Comparison of ENCODE assay signal across 10 cellular contexts in genomic region chr4:8472689-8473197, GRCh38. TPM values are rescaled to one million over a fixed set of nuclear protein-coding genes. Genes with fewer than 3 reads are reported as not detected.
DNase-seq lines count a peak whose midpoint lies in the region; ATAC-seq and TF ChIP-seq lines count a peak whose summit lies in the region.
"Had no signal": no experiment of that assay in that cellular context is flagged by ENCODE, and none has a peak within 500 bp of the region (broad histone marks: within the 10 kb centered on the region; RNA-seq: fewer than 3 reads in every experiment).

No MANE protein-coding gene starts in this region.

- TF ChIP-seq POLR2A in esophagus muscularis mucosa (IDR thresholded peaks at IDR 0.05; ENCODE audit: low read depth): no peak
- no peak for TF ChIP-seq POLR2A in vagina (IDR thresholded peaks at IDR 0.05)

- H3K36me3 ChIP-seq in esophagus muscularis mucosa: peaks cover 25 to 66% (median 57%) of the 10 kb centered on the region in 4 donors
- peaks cover 0 to 9% of the 10 kb centered on the region in 2 donors for H3K36me3 ChIP-seq in vagina

- TF ChIP-seq EP300 in esophagus muscularis mucosa (IDR thresholded peaks at IDR 0.05): no peak

- intact Hi-C loops in Right ventricle myocardium inferior (cut with DNase I): no loop called here
- intact Hi-C loops in cardiac septum (cut with DNase I): no loop called here
- intact Hi-C loops in esophagus muscularis mucosa (cut with DNase I): no loop called here
- intact Hi-C loops in vagina (cut with DNase I): no loop called here

- H3K27me3 Mint-ChIP-seq in activated T-helper 17 cell treated with anti-CD3 and anti-CD28 coated beads, Interleukin-2, amount 50 U/mL, for 72 hours: no peaks in the 10 kb centered on the region
- H3K27me3 Mint-ChIP-seq: activated naive CD8-positive, alpha-beta T cell treated with anti-CD3 and anti-CD28 coated beads, Interleukin-2, amount 50 U/mL, for 24 hours had no signal

- H3K4me3 ChIP-seq in esophagus muscularis mucosa (no peak overlapping the region), vagina (no peak overlapping the region)

- H3K27me3 ChIP-seq in esophagus muscularis mucosa (no peaks in the 10 kb centered on the region), vagina (no peaks in the 10 kb centered on the region)

- TF ChIP-seq CTCF in esophagus muscularis mucosa (IDR thresholded peaks at IDR 0.05): no peak
- no peak for TF ChIP-seq CTCF in vagina (IDR thresholded peaks at IDR 0.05)

- peaks cover 59% of the 10 kb centered on the region for H3K36me3 Mint-ChIP-seq in activated T-helper 17 cell treated with anti-CD3 and anti-CD28 coated beads, Interleukin-2, amount 50 U/mL, for 72 hours (ENCODE audit: low read depth)

- H3K4me1 ChIP-seq in esophagus muscularis mucosa: peaks cover 9 to 29% (median 27%) of the 10 kb centered on the region in 4 donors
- H3K4me1 ChIP-seq in vagina: peaks cover 31% of the 10 kb centered on the region

- H3K4me3 Mint-ChIP-seq in activated T-helper 17 cell treated with anti-CD3 and anti-CD28 coated beads, Interleukin-2, amount 50 U/mL, for 72 hours: no peak overlapping the region
- H3K4me3 Mint-ChIP-seq: activated naive CD8-positive, alpha-beta T cell treated with anti-CD3 and anti-CD28 coated beads, Interleukin-2, amount 50 U/mL, for 24 hours; immature natural killer cell had no signal

- no peaks in the 10 kb centered on the region for H3K9me3 Mint-ChIP-seq in activated T-helper 17 cell treated with anti-CD3 and anti-CD28 coated beads, Interleukin-2, amount 50 U/mL, for 72 hours
- H3K9me3 Mint-ChIP-seq: activated naive CD8-positive, alpha-beta T cell treated with anti-CD3 and anti-CD28 coated beads, Interleukin-2, amount 50 U/mL, for 24 hours had no signal

- no peaks in the 10 kb centered on the region for H3K9me3 ChIP-seq in esophagus muscularis mucosa
- no peaks in the 10 kb centered on the region for H3K9me3 ChIP-seq in vagina

- H3K4me1 Mint-ChIP-seq in activated T-helper 17 cell treated with anti-CD3 and anti-CD28 coated beads, Interleukin-2, amount 50 U/mL, for 72 hours: no peaks in the 10 kb centered on the region
- H3K4me1 Mint-ChIP-seq: activated naive CD8-positive, alpha-beta T cell treated with anti-CD3 and anti-CD28 coated beads, Interleukin-2, amount 50 U/mL, for 24 hours; immature natural killer cell had no signal

- DNase-seq in Right ventricle myocardium inferior (ENCODE audit: missing footprints) (peak; percentile 75), cardiac septum (ENCODE audit: low spot score) (no peak), esophagus muscularis mucosa (ENCODE audit: extremely low spot score) (no peak), myocyte (ENCODE audit: low read depth) (peak; percentile 33), vagina (ENCODE audit: extremely low spot score in 2 of 2) (peak in 1 of 2 donors; percentile 94), NCI-H2029 (lab: John Stamatoyannopoulos, UW) (no peak), C1 segment of cervical spinal cord (lab: John Stamatoyannopoulos, UW) (no peak)
- DNase-seq: activated naive CD8-positive, alpha-beta T cell treated with anti-CD3 and anti-CD28 coated beads, Interleukin-2, amount 50 U/mL, for 24 hours; immature natural killer cell had no signal

- H3K27ac Mint-ChIP-seq in activated T-helper 17 cell treated with anti-CD3 and anti-CD28 coated beads, Interleukin-2, amount 50 U/mL, for 72 hours: no peak overlapping the region
- H3K27ac Mint-ChIP-seq: activated naive CD8-positive, alpha-beta T cell treated with anti-CD3 and anti-CD28 coated beads, Interleukin-2, amount 50 U/mL, for 24 hours had no signal

- H3K27ac ChIP-seq in esophagus muscularis mucosa (replicated peaks in 1 of 4): peak overlapping the region; percentile 67 to 83 (median 74)
- H3K27ac ChIP-seq in vagina: peak overlapping the region; percentile 71

- ATAC-seq in Right ventricle myocardium inferior: peak; percentile 56
- no peak for ATAC-seq in activated T-helper 17 cell treated with anti-CD3 and anti-CD28 coated beads, Interleukin-2, amount 50 U/mL, for 72 hours (replicated peaks)
- ATAC-seq: activated naive CD8-positive, alpha-beta T cell treated with anti-CD3 and anti-CD28 coated beads, Interleukin-2, amount 50 U/mL, for 24 hours had no signal

- WGBS in esophagus muscularis mucosa: 27% methylated on average over 6 of the region's 7 CpGs

RNA-seq across cellular contexts. Expression of gene TRMT44, which starts 32.2 kb away (rescaled TPM):
- 9.2 TPM for total RNA-seq in Right ventricle myocardium inferior
- 9.0 TPM for total RNA-seq in cardiac septum
- 10 to 100 TPM; 14.6 to 21.6 (median 19.4) TPM for total RNA-seq in esophagus muscularis mucosa
- total RNA-seq in myocyte: 20.1 and 23.9 TPM in 2 replicates
- polyA plus RNA-seq in myocyte (2012): 9.9 TPM
- 19.2 TPM for total RNA-seq in vagina
- 10 to 100 TPM; 24.0 to 37.3 TPM for total RNA-seq in activated T-helper 17 cell treated with anti-CD3 and anti-CD28 coated beads, Interleukin-2, amount 50 U/mL, for 72 hours

RNA-seq across cellular contexts. Expression of gene ACOX3, which starts 32.2 kb away (rescaled TPM):
- total RNA-seq in Right ventricle myocardium inferior (25.3 TPM), cardiac septum (29.3 TPM), esophagus muscularis mucosa (10 to 100 TPM; 32.0 to 77.2 (median 43.8) TPM), myocyte (24.7 and 31.7 TPM in 2 replicates), vagina (46.9 TPM)
- 17.7 TPM for polyA plus RNA-seq in myocyte (2012)
- total RNA-seq in activated T-helper 17 cell treated with anti-CD3 and anti-CD28 coated beads, Interleukin-2, amount 50 U/mL, for 72 hours: 10 to 100 TPM; 34.4 to 63.6 TPM

Comparison
In these comparisons a context has a peak if more than half of its experiments do, and no peak if none do; other contexts are left out.
1. DNase-seq: peak in Right ventricle myocardium inferior (single experiment) and myocyte (single experiment); none in cardiac septum (single experiment), esophagus muscularis mucosa (single experiment), NCI-H2029 (single experiment) and C1 segment of cervical spinal cord (0 of 14).